8 cellular contexts compared by ENCODE assay signal in the genomic region with DNA sequence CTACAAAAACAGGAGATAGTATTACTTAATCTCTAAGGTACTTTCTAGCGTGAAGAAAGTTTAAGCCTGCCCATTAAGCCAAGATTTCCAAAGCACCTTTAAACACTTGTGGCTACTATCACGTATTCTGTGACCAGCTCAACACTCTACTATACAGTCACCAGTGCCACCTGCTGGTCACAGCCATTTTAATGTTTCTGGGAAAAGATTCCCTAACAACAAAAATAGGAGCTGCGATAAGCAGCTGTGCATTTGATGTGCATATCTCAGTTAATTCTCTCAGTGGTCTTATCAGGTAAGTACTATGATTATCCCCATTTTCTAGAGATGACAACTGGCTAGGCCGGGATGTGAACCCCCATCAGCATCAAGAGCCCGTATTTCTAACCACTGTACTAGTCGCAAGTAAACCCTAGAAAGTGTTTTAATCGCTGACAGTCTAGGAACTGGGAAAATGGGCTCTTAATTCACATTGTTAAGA. TPM values are rescaled to one million over a fixed set of nuclear protein-coding genes. Genes with fewer than 3 reads are reported as not detected.
A peak's percentile ranks its signal among the peaks of the same experiment; 100 is the strongest.
DNase-seq lines count a peak whose midpoint lies in the region; ATAC-seq and TF ChIP-seq lines count a peak whose summit lies in the region.

No MANE protein-coding gene starts in this region.

- H3K27me3 ChIP-seq in right cardiac atrium (ENCODE audit: control insufficient read depth, insufficient read depth) = no peaks in the 10 kb centered on the region

- H3K27ac ChIP-seq in right cardiac atrium (ENCODE audit: low read length) = no peak overlapping the region

- 6% methylated on average over 7 of the region's 7 CpGs for WGBS in right cardiac atrium

- in situ Hi-C loops in astrocyte of the cerebellum (cut with HindIII; ENCODE audit: low sequenced_read_pairs) = no loop called here

- peak; percentile 68 for TF ChIP-seq CTCF in astrocyte of the cerebellum (IDR thresholded peaks at IDR 0.05; ENCODE audit: low read depth, low read length, missing control alignments)

- intact Hi-C loops in right cardiac atrium (cut with DNase I) = loop anchor here in 1 of 4 donors (5.0 to 10.0 kb wide), 2 partner anchors 86 to 174 kb away; partner anchors contain the start of gene SCD

- ATAC-seq in right cardiac atrium (peak; percentile 67 to 68), HG02588 (IDR thresholded peaks at IDR 0.05; ENCODE audit: unreplicated experiment) (no peak)

- no peaks in the 10 kb centered on the region for H3K9me3 ChIP-seq in right cardiac atrium (ENCODE audit: control insufficient read depth, low read length)

- DNase-seq in DMS79 (lab: John Stamatoyannopoulos, UW) = peak; percentile 25
- DNase-seq in LHCN-M2 (ENCODE audit: low read depth) = peak; percentile 61
- DNase-seq in T follicular helper cell (ENCODE audit: low read depth) = peak; percentile 45
- peak; percentile 40 for DNase-seq in astrocyte of the cerebellum (ENCODE audit: low read depth)
- peak; percentile 38 to 83 (median 68) for DNase-seq in right cardiac atrium
- DNase-seq in putamen (ENCODE audit: low spot score) = peak; percentile 53
- DNase-seq in GM19238 (ENCODE audit: insufficient read length, low spot score) = no peak

- no peaks in the 10 kb centered on the region for H3K4me1 ChIP-seq in right cardiac atrium (ENCODE audit: control insufficient read depth, insufficient read depth, low read length)

- H3K4me3 ChIP-seq in astrocyte of the cerebellum (ENCODE audit: low read depth, low read length) = peak overlapping the region; percentile 47
- peak overlapping the region; percentile 43 for H3K4me3 ChIP-seq in right cardiac atrium (ENCODE audit: low read length)

RNA-seq across cellular contexts. Expression of gene SEC31B, which starts 0.9 kb away (rescaled TPM):
- total RNA-seq in LHCN-M2 (2014; rRNA removed) = 1.5 and 2.6 TPM in 2 replicates
- 0.91 TPM for polyA plus RNA-seq in LHCN-M2 (2012)
- 10 to 100 TPM in 1 of 4 donors, 1 to 10 TPM in 3; 6.7 to 10.2 (median 8.5) TPM for total RNA-seq in right cardiac atrium
- polyA plus RNA-seq in right cardiac atrium = 7.7 TPM

RNA-seq across cellular contexts. Expression of gene NDUFB8, which starts 10.9 kb away (rescaled TPM):
- 133 and 183 TPM in 2 replicates for total RNA-seq in LHCN-M2 (2014; rRNA removed)
- polyA plus RNA-seq in LHCN-M2 (2012) = 307 TPM
- total RNA-seq in right cardiac atrium = 100 to 1,000 TPM; 344 to 447 (median 412) TPM
- polyA plus RNA-seq in right cardiac atrium = 1,100 TPM

RNA-seq across cellular contexts. Expression of gene HIF1AN, which starts 16.9 kb away (rescaled TPM):
- 6.3 and 8.9 TPM in 2 replicates for total RNA-seq in LHCN-M2 (2014; rRNA removed)
- polyA plus RNA-seq in LHCN-M2 (2012) = 29.7 TPM
- total RNA-seq in right cardiac atrium = 10 to 100 TPM; 32.1 to 41.1 (median 35.5) TPM
- 9.5 TPM for polyA plus RNA-seq in right cardiac atrium

RNA-seq across cellular contexts. Expression of gene WNT8B, which starts 56.0 kb away (rescaled TPM):
- total RNA-seq in LHCN-M2 (2014; rRNA removed) = not detected in 2 replicates
- polyA plus RNA-seq in LHCN-M2 (2012) = not detected
- total RNA-seq in right cardiac atrium = not detected
- not detected for polyA plus RNA-seq in right cardiac atrium
